ENCODE assay signal across 18 cellular contexts in genomic region chr11:92685049-92685448, GRCh38.
"Had no signal": no experiment of that assay in that cellular context is flagged by ENCODE, and none has a peak within 500 bp of the region (broad histone marks: within the 10 kb centered on the region; RNA-seq: fewer than 3 reads in every experiment).

No MANE protein-coding gene starts in this region.

- FAIRE-seq: endothelial cell of umbilical vein, kidney had no signal

- H3K4me1 ChIP-seq: foreskin keratinocyte, left ventricle myocardium inferior, lower lobe of right lung, transverse colon had no signal

- H3K9me3 ChIP-seq: left ventricle myocardium inferior, lower lobe of right lung, thoracic aorta, transverse colon had no signal

- H3K4me3 ChIP-seq: left ventricle myocardium inferior, lower lobe of right lung, thoracic aorta, transverse colon had no signal

- DNase-seq: effector CD4-positive, alpha-beta T cell; endodermal cell; erythroblast; foreskin keratinocyte; kidney; left cardiac atrium; left ventricle myocardium inferior; lower lobe of right lung; natural killer cell; posterior cingulate gyrus; stimulated activated CD4-positive, alpha-beta T cell treated with anti-CD3 and anti-CD28 coated beads, Interleukin-2, amount 100 ng/mL, for 24 hours; stimulated activated CD4-positive, alpha-beta T cell treated with anti-CD3 and anti-CD28 coated beads, Interleukin-4, amount 100 ng/mL, for 4 hours; stimulated activated naive B cell treated with anti-CD40 and anti-IgM and Interleukin-4, amounts not matched to agents 10 μg/mL and 1 μg/mL and 100 μg/mL, for 72 hours; stimulated activated naive CD8-positive, alpha-beta T cell treated with anti-CD3 and anti-CD28 coated beads, Interleukin-15, amount 100 ng/mL, for 72 hours; transverse colon had no signal

- H3K27me3 ChIP-seq: foreskin keratinocyte, transverse colon had no signal

- ATAC-seq: foreskin keratinocyte; left cardiac atrium; lower lobe of right lung; natural killer cell; sciatic nerve; stimulated activated naive B cell treated with anti-CD40 and anti-IgM and Interleukin-4, amounts not matched to agents 10 μg/mL and 1 μg/mL and 100 μg/mL, for 72 hours; stimulated activated naive CD8-positive, alpha-beta T cell treated with anti-CD3 and anti-CD28 coated beads, Interleukin-15, amount 100 ng/mL, for 72 hours had no signal

- H3K36me3 ChIP-seq: left ventricle myocardium inferior, lower lobe of right lung, thoracic aorta, transverse colon had no signal

- H3K27ac ChIP-seq: foreskin keratinocyte, left ventricle myocardium inferior, lower lobe of right lung, thoracic aorta, transverse colon had no signal
